Comparison of ENCODE assay signal across 10 cellular contexts in genomic region chr7:27198138-27198841, GRCh38. TPM values are rescaled to one million over a fixed set of nuclear protein-coding genes. Genes with fewer than 3 reads are reported as not detected.
DNase-seq lines count a peak whose midpoint lies in the region; ATAC-seq and TF ChIP-seq lines count a peak whose summit lies in the region.
"Had no signal": no experiment of that assay in that cellular context is flagged by ENCODE, and none has a peak within 500 bp of the region (broad histone marks: within the 10 kb centered on the region; RNA-seq: fewer than 3 reads in every experiment).

No MANE protein-coding gene starts in this region.

- ATAC-seq in GM18867 (IDR thresholded peaks at IDR 0.05; ENCODE audit: unreplicated experiment) = no peak

- peak overlapping the region; percentile 84 for H3K27ac ChIP-seq in epithelial cell of prostate
- H3K27ac ChIP-seq: dorsolateral prefrontal cortex had no signal

- H3K4me3 Mint-ChIP-seq in chondrocyte (ENCODE audit: unreplicated experiment) = no peak overlapping the region

- H3K4me1 Mint-ChIP-seq in chondrocyte (ENCODE audit: low read depth) = peaks cover 14% of the 10 kb centered on the region

- peaks cover 2% of the 10 kb centered on the region for H3K36me3 Mint-ChIP-seq in chondrocyte (ENCODE audit: low read depth)

- H3K27me3 Mint-ChIP-seq in chondrocyte (ENCODE audit: low read depth) = peaks cover 80% of the 10 kb centered on the region

- H3K9me3 Mint-ChIP-seq in chondrocyte (ENCODE audit: low read depth) = no peaks in the 10 kb centered on the region

- in situ Hi-C loops in KBM-7 (cut with MboI; ENCODE audit: low pct_unique_long_range_greater_than_20kb, low sequenced_read_pairs) = loop anchor here (25.0 kb wide), 1 partner anchor 836 kb away; no protein-coding TSS in a partner anchor

- no peak for TF ChIP-seq CTCF in chondrocyte (IDR thresholded peaks at IDR 0.05)

- DNase-seq in NCI-H82 (lab: John Stamatoyannopoulos, UW) (peak; percentile 66), NCI-H82 treated with DMSO at 0.1 percent for 48 hours (lab: John Stamatoyannopoulos, UW; ENCODE audit: unreplicated experiment) (no peak), KBM-7 (peak; percentile 55), epithelial cell of prostate (ENCODE audit: low read depth, low spot score) (no peak), retina (peak; percentile 66), chondrocyte (ENCODE audit: low spot score) (no peak), NCI-H2081 (lab: John Stamatoyannopoulos, UW) (no peak)

- no peak overlapping the region for H3K27ac Mint-ChIP-seq in chondrocyte (ENCODE audit: unreplicated experiment)

RNA-seq across cellular contexts. Expression of gene HOXA13, which starts 1.6 kb away (rescaled TPM):
- not detected in 3 replicates for total RNA-seq in chondrocyte

RNA-seq across cellular contexts. Expression of gene HOXA11, which starts 13.3 kb away (rescaled TPM):
- total RNA-seq in chondrocyte = not detected in 3 replicates
- total RNA-seq: dorsolateral prefrontal cortex had no signal

RNA-seq across cellular contexts. Expression of gene HOXA10, which starts 24.2 kb away (rescaled TPM):
- 0.12 to 0.21 TPM in 2 of 3 replicates, not detected in the other for total RNA-seq in chondrocyte
- total RNA-seq: SK-MEL-5 had no signal

RNA-seq across cellular contexts. Expression of gene HOXA9, which starts 33.0 kb away (rescaled TPM):
- not detected in 3 replicates for total RNA-seq in chondrocyte
- total RNA-seq: dorsolateral prefrontal cortex, SK-MEL-5 had no signal

RNA-seq across cellular contexts. Expression of gene HOXA7, which starts 41.8 kb away (rescaled TPM):
- not detected in 3 replicates for total RNA-seq in chondrocyte
- total RNA-seq: dorsolateral prefrontal cortex, SK-MEL-5 had no signal

Comparison
In these comparisons a context has a peak if more than half of its experiments do, and no peak if none do; other contexts are left out.
1. DNase-seq: peak in NCI-H82 (single experiment), KBM-7 (single experiment) and retina (single experiment); none in NCI-H82 treated with DMSO at 0.1 percent for 48 hours (single experiment), epithelial cell of prostate (single experiment), chondrocyte (single experiment) and NCI-H2081 (0 of 2).